Comparison of ENCODE assay signal across 13 cellular contexts in the genomic region with DNA sequence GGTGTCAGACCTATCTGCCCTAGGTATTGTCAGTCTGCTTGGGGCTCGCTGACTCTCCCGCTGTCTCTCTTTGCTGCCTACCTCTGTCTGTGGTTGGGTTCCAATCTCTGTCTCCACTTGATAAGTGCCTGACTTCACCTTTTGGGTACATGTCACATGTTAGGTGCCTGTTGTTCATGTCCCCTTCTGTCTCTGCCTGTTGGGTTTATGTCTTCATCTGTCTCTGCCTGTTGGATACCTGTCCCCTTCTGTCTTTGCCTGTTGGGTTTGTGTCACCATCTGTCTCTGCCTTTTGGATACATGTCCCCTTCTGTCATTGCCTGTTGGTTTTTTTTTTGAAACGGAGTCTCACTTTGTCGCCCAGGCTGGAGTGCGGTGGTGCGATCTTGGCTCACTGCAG. TPM values are rescaled to one million over a fixed set of nuclear protein-coding genes. Genes with fewer than 3 reads are reported as not detected.
DNase-seq lines count a peak whose midpoint lies in the region; ATAC-seq and TF ChIP-seq lines count a peak whose summit lies in the region.
"Had no signal": no experiment of that assay in that cellular context is flagged by ENCODE, and none has a peak within 500 bp of the region (broad histone marks: within the 10 kb centered on the region; RNA-seq: fewer than 3 reads in every experiment).

No MANE protein-coding gene starts in this region.

- peaks cover 90% of the 10 kb centered on the region for H3K4me1 ChIP-seq in CD8-positive, alpha-beta T cell (ENCODE audit: insufficient read depth, low read length)
- H3K4me1 ChIP-seq: colonic mucosa had no signal

- peaks cover 88% of the 10 kb centered on the region for H3K4me1 Mint-ChIP-seq in CD8-positive, alpha-beta T cell (ENCODE audit: low read depth)
- H3K4me1 Mint-ChIP-seq in activated naive CD8-positive, alpha-beta T cell treated with anti-CD3 and anti-CD28 coated beads, Interleukin-2, amount 50 U/mL, for 24 hours = peaks cover 91% of the 10 kb centered on the region
- H3K4me1 Mint-ChIP-seq in naive B cell (peaks cover 78 to 92% (median 88%) of the 10 kb centered on the region in 3 donors), HFFc6 (ENCODE audit: low read depth) (no peaks in the 10 kb centered on the region)

- H3K27me3 Mint-ChIP-seq in CD8-positive, alpha-beta T cell (ENCODE audit: low read depth) = no peaks in the 10 kb centered on the region
- no peaks in the 10 kb centered on the region for H3K27me3 Mint-ChIP-seq in activated naive CD8-positive, alpha-beta T cell treated with anti-CD3 and anti-CD28 coated beads, Interleukin-2, amount 50 U/mL, for 24 hours
- no peaks in the 10 kb centered on the region for H3K27me3 Mint-ChIP-seq in naive B cell
- peaks cover 8% of the 10 kb centered on the region for H3K27me3 Mint-ChIP-seq in HFFc6 (ENCODE audit: insufficient read depth)

- peaks cover 18% of the 10 kb centered on the region for H3K36me3 ChIP-seq in CD8-positive, alpha-beta T cell (ENCODE audit: insufficient read depth, low read length)
- H3K36me3 ChIP-seq: colonic mucosa, ovary had no signal

- POLR2A ChIA-PET in CD8-positive, alpha-beta T cell (lab: Charles Lee) = no interaction called here

- no peak for ATAC-seq in CD8-positive, alpha-beta T cell
- ATAC-seq in activated naive CD8-positive, alpha-beta T cell treated with anti-CD3 and anti-CD28 coated beads, Interleukin-2, amount 50 U/mL, for 24 hours = no peak
- ATAC-seq in naive B cell (ENCODE audit: low read depth in 2 of 2) (no peak), GM18511 (IDR thresholded peaks at IDR 0.05; ENCODE audit: unreplicated experiment) (no peak)
- ATAC-seq: Panc1 had no signal

- H3K4me3 Mint-ChIP-seq in CD8-positive, alpha-beta T cell = peak overlapping the region; percentile 27
- peak overlapping the region; percentile 93 for H3K4me3 Mint-ChIP-seq in activated naive CD8-positive, alpha-beta T cell treated with anti-CD3 and anti-CD28 coated beads, Interleukin-2, amount 50 U/mL, for 24 hours
- H3K4me3 Mint-ChIP-seq in naive B cell (peak overlapping the region; percentile 24 to 97 (median 86)), HFFc6 (no peak overlapping the region)

- peaks cover 21% of the 10 kb centered on the region for H3K36me3 Mint-ChIP-seq in CD8-positive, alpha-beta T cell
- peaks cover 43% of the 10 kb centered on the region for H3K36me3 Mint-ChIP-seq in activated naive CD8-positive, alpha-beta T cell treated with anti-CD3 and anti-CD28 coated beads, Interleukin-2, amount 50 U/mL, for 24 hours (ENCODE audit: low read depth)
- H3K36me3 Mint-ChIP-seq in naive B cell (peaks cover 0 to 13% of the 10 kb centered on the region in 2 donors), HFFc6 (ENCODE audit: low read depth) (no peaks in the 10 kb centered on the region)

- H3K27ac ChIP-seq in CD8-positive, alpha-beta T cell (ENCODE audit: low read depth, low read length) = no peak overlapping the region
- H3K27ac ChIP-seq in HL-60 (replicated peaks) = peak overlapping the region; percentile 95
- H3K27ac ChIP-seq: KMS-11, ovary had no signal

- intact Hi-C loops in CD8-positive, alpha-beta T cell (cut with DNase I, micrococcal nuclease) = loop anchor here (5.0 kb wide), 2 partner anchors 243 to 283 kb away; partner anchors contain the start of genes PIGV (in 1 of the 2) and ZDHHC18 (in 1 of the 2)

- H3K4me3 ChIP-seq in CD8-positive, alpha-beta T cell (ENCODE audit: low read depth, low read length) = no peak overlapping the region
- H3K4me3 ChIP-seq in HL-60 (replicated peaks; ENCODE audit: insufficient read depth, low read length) = peak overlapping the region; percentile 43
- H3K4me3 ChIP-seq: colonic mucosa, ovary had no signal

- TF ChIP-seq CTCF in CD8-positive, alpha-beta T cell (IDR thresholded peaks at IDR 0.05) = no peak
- TF ChIP-seq CTCF in HL-60 (IDR thresholded peaks at IDR 0.05; ENCODE audit: insufficient read depth, low read length) (no peak), HFFc6 (IDR thresholded peaks at IDR 0.05) (no peak)

- H3K27ac Mint-ChIP-seq in CD8-positive, alpha-beta T cell = peak overlapping the region; percentile 84
- H3K27ac Mint-ChIP-seq in activated naive CD8-positive, alpha-beta T cell treated with anti-CD3 and anti-CD28 coated beads, Interleukin-2, amount 50 U/mL, for 24 hours = peak overlapping the region; percentile 98
- H3K27ac Mint-ChIP-seq in naive B cell (peak overlapping the region; percentile 81 to 100 (median 94)), HFFc6 (no peak overlapping the region)

- H3K27me3 ChIP-seq in CD8-positive, alpha-beta T cell (ENCODE audit: insufficient read depth, low read length) = no peaks in the 10 kb centered on the region
- no peaks in the 10 kb centered on the region for H3K27me3 ChIP-seq in HL-60 (ENCODE audit: insufficient read depth, poor library complexity, severe bottlenecking)
- H3K27me3 ChIP-seq: colonic mucosa, ovary had no signal

- H3K9me3 Mint-ChIP-seq in CD8-positive, alpha-beta T cell = no peaks in the 10 kb centered on the region
- no peaks in the 10 kb centered on the region for H3K9me3 Mint-ChIP-seq in activated naive CD8-positive, alpha-beta T cell treated with anti-CD3 and anti-CD28 coated beads, Interleukin-2, amount 50 U/mL, for 24 hours
- no peaks in the 10 kb centered on the region for H3K9me3 Mint-ChIP-seq in naive B cell
- no peaks in the 10 kb centered on the region for H3K9me3 Mint-ChIP-seq in HFFc6

- CTCF ChIA-PET in CD8-positive, alpha-beta T cell (lab: Charles Lee) = interaction anchor here (0.9 kb wide), 1 partner anchor 21 kb away, joined by 4 read pairs; no protein-coding TSS in a partner anchor

- no peaks in the 10 kb centered on the region for H3K9me3 ChIP-seq in CD8-positive, alpha-beta T cell (ENCODE audit: low read length)
- H3K9me3 ChIP-seq: colonic mucosa, ovary had no signal

- DNase-seq in CD8-positive, alpha-beta T cell = no peak
- DNase-seq in HL-60 (ENCODE audit: low read depth in 1 of 2, low spot score in 1 of 2) (no peak), naive B cell (no peak), HFFc6 (no peak), NCI-H524 treated with DMSO at 0.1 percent for 48 hours (lab: John Stamatoyannopoulos, UW) (no peak), NCI-H82 treated with DMSO at 0.1 percent for 48 hours (lab: John Stamatoyannopoulos, UW; ENCODE audit: unreplicated experiment) (no peak)
- no peak for DNase-seq in activated naive CD8-positive, alpha-beta T cell treated with anti-CD3 and anti-CD28 coated beads, Interleukin-2, amount 50 U/mL, for 24 hours
- DNase-seq: colonic mucosa, islet precursor cell, ovary had no signal

RNA-seq across cellular contexts. Expression of gene RPS6KA1, which starts 14.6 kb away (rescaled TPM):
- 10 to 100 TPM; 25.8 to 30.3 TPM for total RNA-seq in CD8-positive, alpha-beta T cell
- polyA plus RNA-seq in naive B cell (ENCODE audit: low read depth in 6 of 6) = 100 to 1,000 TPM; 111 to 146 (median 126) TPM
- total RNA-seq in HFFc6 (2021; fragmentation: NEBNext Ultra II Directional; extraction: Animal tissue kit (Norgen Biotek cat#: 25700)) = 1 to 10 TPM; 1.5 to 2.6 (median 1.7) TPM

Comparison
In these comparisons a context has a peak if more than half of its experiments do, and no peak if none do; other contexts are left out.
1. RNA of gene RPS6KA1, which starts 14.6 kb away (total RNA-seq): 25.8 to 30.3 TPM in CD8-positive, alpha-beta T cell; 1.5 to 2.6 TPM in HFFc6; every median in the first group is over 4 times any median in the second.